In genomic region chr2:28352104-28352503, GRCh38 we compare ENCODE assay signal across 19 cellular contexts. TPM values are rescaled to one million over a fixed set of nuclear protein-coding genes. Genes with fewer than 3 reads are reported as not detected.
DNase-seq lines count a peak whose midpoint lies in the region; ATAC-seq and TF ChIP-seq lines count a peak whose summit lies in the region.
"Had no signal": no experiment of that assay in that cellular context is flagged by ENCODE, and none has a peak within 500 bp of the region (broad histone marks: within the 10 kb centered on the region; RNA-seq: fewer than 3 reads in every experiment).

No MANE protein-coding gene starts in this region.

- peaks cover 41% of the 10 kb centered on the region for H3K4me1 Mint-ChIP-seq in osteocyte (ENCODE audit: unreplicated experiment)
- H3K4me1 Mint-ChIP-seq: endodermal cell had no signal

- H3K36me3 ChIP-seq in OCI-LY3 (replicated peaks; ENCODE audit: low read depth, low read length): no peaks in the 10 kb centered on the region
- H3K36me3 ChIP-seq: Peyer's patch had no signal

- ATAC-seq in HG02642 (IDR thresholded peaks at IDR 0.05; ENCODE audit: poor library complexity, unreplicated experiment): no peak
- no peak for ATAC-seq in omental fat pad (ENCODE audit: low FRiP score)
- no peak for ATAC-seq in HG03442 (IDR thresholded peaks at IDR 0.05; ENCODE audit: unreplicated experiment)
- ATAC-seq: HCT116 had no signal

- peak overlapping the region; percentile 30; the same call in 1 of the 2 replicates for H3K9ac ChIP-seq in OCI-LY3 (ENCODE audit: low read length)

- H3K27ac Mint-ChIP-seq in osteocyte (ENCODE audit: unreplicated experiment): peak overlapping the region; percentile 80
- H3K27ac Mint-ChIP-seq: endodermal cell had no signal

- H3K9me3 Mint-ChIP-seq in osteocyte (ENCODE audit: unreplicated experiment): no peaks in the 10 kb centered on the region
- H3K9me3 Mint-ChIP-seq: endodermal cell, natural killer cell had no signal

- H3K4me1 ChIP-seq in OCI-LY3 (ENCODE audit: low read length): peaks cover 20% of the 10 kb centered on the region

- peak overlapping the region; percentile 70 for H3K27ac ChIP-seq in OCI-LY3 (ENCODE audit: low read length)
- H3K27ac ChIP-seq: Peyer's patch had no signal

- no peaks in the 10 kb centered on the region for H3K79me2 ChIP-seq in OCI-LY3 (ENCODE audit: low read length)

- no peak overlapping the region for H3K4me3 Mint-ChIP-seq in osteocyte (ENCODE audit: unreplicated experiment)
- H3K4me3 Mint-ChIP-seq: endodermal cell, natural killer cell had no signal

- no peak for TF ChIP-seq CTCF in OCI-LY3 (IDR thresholded peaks at IDR 0.05; ENCODE audit: low read depth, low read length)
- TF ChIP-seq CTCF in osteocyte (IDR thresholded peaks at IDR 0.05): no peak
- TF ChIP-seq CTCF in omental fat pad (IDR thresholded peaks at IDR 0.05): no peak

- DNase-seq in AG20443 (ENCODE audit: low spot score) (peak; percentile 36), fibroblast of peridontal ligament (ENCODE audit: extremely low read depth) (peak; percentile 61), osteocyte (ENCODE audit: extremely low spot score, unreplicated experiment) (no peak), omental fat pad (ENCODE audit: low spot score) (no peak), T-helper 9 cell (no peak)
- DNase-seq: activated effector memory CD4-positive, alpha-beta T cell treated with Interleukin-2 at 50 U/mL for 16 hours; amygdala; endodermal cell; natural killer cell; NCI-H1417; NCI-H2171; NCI-H774; stimulated activated CD4-positive, alpha-beta T cell treated with anti-CD3 and anti-CD28 coated beads, Interleukin-1b, Interleukin-23, amount 100 ng/mL, for 48 hours; SW 1271 had no signal

- H3K27me3 ChIP-seq in OCI-LY3 (ENCODE audit: low read depth, low read length): no peaks in the 10 kb centered on the region
- H3K27me3 ChIP-seq: Peyer's patch had no signal

- H4K20me1 ChIP-seq in OCI-LY3 (ENCODE audit: insufficient read depth, low read length): no peaks in the 10 kb centered on the region

- H3K4me2 ChIP-seq in OCI-LY3 (ENCODE audit: low read length): peak overlapping the region; percentile 30

- H3K4me3 ChIP-seq in OCI-LY3 (ENCODE audit: low read length): no peak overlapping the region
- H3K4me3 ChIP-seq: Peyer's patch had no signal

- no peaks in the 10 kb centered on the region for H3K9me3 ChIP-seq in OCI-LY3 (ENCODE audit: insufficient read depth, low read length)
- H3K9me3 ChIP-seq: Peyer's patch had no signal

- no peaks in the 10 kb centered on the region for H3K27me3 Mint-ChIP-seq in osteocyte (ENCODE audit: unreplicated experiment)

- no peaks in the 10 kb centered on the region for H3K36me3 Mint-ChIP-seq in osteocyte (ENCODE audit: unreplicated experiment)
- H3K36me3 Mint-ChIP-seq: natural killer cell had no signal

- H2AFZ ChIP-seq in OCI-LY3 (ENCODE audit: low read depth, low read length): no peak overlapping the region

RNA-seq across cellular contexts. Expression of gene FOSL2, which starts 40.6 kb away (rescaled TPM):
- total RNA-seq in osteocyte (82.6 and 83.2 TPM in 2 replicates), omental fat pad (100 to 1,000 TPM; 115 to 350 (median 184) TPM)

Comparison
In these comparisons a context has a peak if more than half of its experiments do, and no peak if none do; other contexts are left out.
1. DNase-seq: peak in AG20443 (single experiment) and fibroblast of peridontal ligament (single experiment); none in osteocyte (single experiment), omental fat pad (single experiment) and T-helper 9 cell (single experiment).